In genomic region chr13:97435794-97436193, GRCh38 we compare ENCODE assay signal across 8 cellular contexts. TPM values are rescaled to one million over a fixed set of nuclear protein-coding genes. Genes with fewer than 3 reads are reported as not detected.
A peak's percentile ranks its signal among the peaks of the same experiment; 100 is the strongest.
DNase-seq lines count a peak whose midpoint lies in the region; ATAC-seq and TF ChIP-seq lines count a peak whose summit lies in the region.

No MANE protein-coding gene starts in this region.

- no peaks in the 10 kb centered on the region for H3K36me3 ChIP-seq in colonic mucosa

- peak; percentile 5 for DNase-seq in GM03348 (ENCODE audit: low spot score)
- DNase-seq in NAMALWA (ENCODE audit: low spot score): peak; percentile 51
- DNase-seq in colonic mucosa: no peak
- DNase-seq in osteocyte (ENCODE audit: extremely low spot score, unreplicated experiment): no peak
- DNase-seq in COLO668 (lab: John Stamatoyannopoulos, UW; ENCODE audit: unreplicated experiment): no peak
- DNase-seq in superior temporal gyrus (ENCODE audit: extremely low spot score): no peak

- no peaks in the 10 kb centered on the region for H3K36me3 Mint-ChIP-seq in osteocyte (ENCODE audit: unreplicated experiment)

- intact Hi-C loops in colonic mucosa (cut with DNase I): no loop called here

- no peak for ATAC-seq in esophagus mucosa
- ATAC-seq in HG02884 (IDR thresholded peaks at IDR 0.05; ENCODE audit: unreplicated experiment): no peak

- H3K27ac ChIP-seq in colonic mucosa: no peak overlapping the region

- peak overlapping the region; percentile 82 for H3K4me3 ChIP-seq in colonic mucosa

- H3K9me3 Mint-ChIP-seq in osteocyte (ENCODE audit: unreplicated experiment): no peaks in the 10 kb centered on the region

- H3K4me1 Mint-ChIP-seq in osteocyte (ENCODE audit: unreplicated experiment): peaks cover 28% of the 10 kb centered on the region

- peak overlapping the region; percentile 95 for H3K4me3 Mint-ChIP-seq in osteocyte (ENCODE audit: unreplicated experiment)

- no peak overlapping the region for H3K9ac ChIP-seq in colonic mucosa (ENCODE audit: low read depth in 2 of 2, low read length in 2 of 2)

- peaks cover 6% of the 10 kb centered on the region for H3K4me1 ChIP-seq in colonic mucosa

- H3K27ac Mint-ChIP-seq in osteocyte (ENCODE audit: unreplicated experiment): no peak overlapping the region

- no peaks in the 10 kb centered on the region for H3K9me3 ChIP-seq in colonic mucosa

- no peaks in the 10 kb centered on the region for H3K27me3 Mint-ChIP-seq in osteocyte (ENCODE audit: unreplicated experiment)

- no peaks in the 10 kb centered on the region for H3K27me3 ChIP-seq in colonic mucosa

- TF ChIP-seq CTCF in colonic mucosa (IDR thresholded peaks at IDR 0.05) (no peak), osteocyte (IDR thresholded peaks at IDR 0.05) (no peak)

RNA-seq across cellular contexts. Expression of gene RAP2A, which starts 1.8 kb away (rescaled TPM):
- total RNA-seq in colonic mucosa (10 to 100 TPM; 35.9 to 38.2 TPM), osteocyte (26.3 and 27.9 TPM in 2 replicates), esophagus mucosa (43.8 TPM)

Comparison
In these comparisons a context has a peak if more than half of its experiments do, and no peak if none do; other contexts are left out.
1. DNase-seq: peak in GM03348 (single experiment) and NAMALWA (single experiment); none in colonic mucosa (single experiment), osteocyte (single experiment), COLO668 (single experiment) and superior temporal gyrus (single experiment).